Comparison of ENCODE assay signal across 28 cellular contexts in genomic region chrX:29297171-29297800, GRCh38.
"Had no signal": no experiment of that assay in that cellular context is flagged by ENCODE, and none has a peak within 500 bp of the region (broad histone marks: within the 10 kb centered on the region; RNA-seq: fewer than 3 reads in every experiment).

No MANE protein-coding gene starts in this region.

- ATAC-seq: body of pancreas; gastrocnemius medialis; naive thymus-derived CD8-positive, alpha-beta T cell; right cardiac atrium; stimulated activated naive B cell treated with anti-CD40 and anti-IgM and Interleukin-4, amounts not matched to agents 10 μg/mL and 1 μg/mL and 100 μg/mL, for 72 hours; upper lobe of right lung had no signal

- H3K79me2 ChIP-seq: hepatocyte had no signal

- H2AFZ ChIP-seq: hepatocyte had no signal

- H3K27ac ChIP-seq: body of pancreas, colonic mucosa, dorsolateral prefrontal cortex, gastrocnemius medialis, hepatocyte, stomach, thyroid gland, upper lobe of right lung, VCaP had no signal

- H3K36me3 ChIP-seq: colonic mucosa, gastrocnemius medialis, stomach, thyroid gland, upper lobe of right lung had no signal

- DNase-seq: activated CD4-positive, alpha-beta T cell treated with anti-CD3 and anti-CD28 coated beads for 48 hours; activated CD4-positive, alpha-beta T cell treated with anti-CD3 and anti-CD28 coated beads, Interleukin-2, amount 50 U/mL, for 48 hours; activated CD8-positive, alpha-beta memory T cell treated with anti-CD3 and anti-CD28 coated beads for 24 hours; activated effector memory CD4-positive, alpha-beta T cell treated with Interleukin-2 at 50 U/mL for 16 hours; activated naive CD4-positive, alpha-beta T cell treated with Interleukin-2 at 50 U/mL for 16 hours; anterior cingulate cortex; body of pancreas; colonic mucosa; dorsolateral prefrontal cortex; effector memory CD4-positive, alpha-beta T cell; gastrocnemius medialis; immature natural killer cell; kidney; midbrain; naive thymus-derived CD8-positive, alpha-beta T cell; occipital lobe; posterior cingulate gyrus; right cardiac atrium; stimulated activated CD4-positive, alpha-beta T cell treated with anti-CD3 and anti-CD28 coated beads, Interleukin-15, amount 100 ng/mL, for 24 hours; stimulated activated CD4-positive, alpha-beta T cell treated with anti-CD3 and anti-CD28 coated beads, Interleukin-2, amount 100 ng/mL, for 24 hours; stimulated activated naive B cell treated with anti-CD40 and anti-IgM and Interleukin-4, amounts not matched to agents 10 μg/mL and 1 μg/mL and 100 μg/mL, for 72 hours; stomach; T-helper 9 cell; thyroid gland; upper lobe of right lung had no signal

- H3K27me3 ChIP-seq: body of pancreas, colonic mucosa, gastrocnemius medialis, hepatocyte, stomach, thyroid gland, upper lobe of right lung had no signal

- H3K9me3 ChIP-seq: body of pancreas, colonic mucosa, gastrocnemius medialis, stomach, thyroid gland, upper lobe of right lung had no signal

- FAIRE-seq: TTC549 had no signal

- H3K4me1 ChIP-seq: body of pancreas, colonic mucosa, gastrocnemius medialis, stomach, thyroid gland, upper lobe of right lung had no signal

- H3K4me3 ChIP-seq: body of pancreas, colonic mucosa, dorsolateral prefrontal cortex, gastrocnemius medialis, hepatocyte, stomach, thyroid gland, upper lobe of right lung had no signal
